Comparison of ENCODE assay signal across 2 cellular contexts in genomic region chr12:27966870-27967269, GRCh38.
A peak's percentile ranks its signal among the peaks of the same experiment; 100 is the strongest.
TF ChIP-seq lines count a peak whose summit lies in the region.

No MANE protein-coding gene starts in this region.

TF ChIP-seq in A549, 52 proteins besides CTCF, POLR2A, EP300 and RAD21 (continued from another document):
- TF ChIP-seq, protein P1, sequence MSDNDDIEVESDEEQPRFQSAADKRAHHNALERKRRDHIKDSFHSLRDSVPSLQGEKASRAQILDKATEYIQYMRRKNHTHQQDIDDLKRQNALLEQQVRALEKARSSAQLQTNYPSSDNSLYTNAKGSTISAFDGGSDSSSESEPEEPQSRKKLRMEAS (IDR thresholded peaks at IDR 0.05): peak; percentile 61
- TF ChIP-seq HOXB13 (CRISPR knock-in tag; IDR thresholded peaks at IDR 0.05; ENCODE audit: low read depth) (no peak), CBX8 (IDR thresholded peaks at IDR 0.05) (no peak), HOXB5 (CRISPR knock-in tag; IDR thresholded peaks at IDR 0.05) (no peak), JUNB (IDR thresholded peaks at IDR 0.05) (peak; percentile 74), HMGXB4 (CRISPR knock-in tag; IDR thresholded peaks at IDR 0.05; ENCODE audit: borderline replicate concordance) (no peak), KDM5A (IDR thresholded peaks at IDR 0.05) (no peak), MAFK (IDR thresholded peaks at IDR 0.05; ENCODE audit: partially characterized antibody) (peak; percentile 21), RNF2 (IDR thresholded peaks at IDR 0.05; ENCODE audit: borderline replicate concordance, low read depth) (no peak), PHF8 (IDR thresholded peaks at IDR 0.05; ENCODE audit: borderline replicate concordance, low read depth) (no peak), FOXS1 (CRISPR knock-in tag; IDR thresholded peaks at IDR 0.05) (no peak), BHLHE40 (IDR thresholded peaks at IDR 0.05; ENCODE audit: low read depth, low read length) (no peak), KDM1A (IDR thresholded peaks at IDR 0.05; ENCODE audit: low read depth) (no peak), POLR2AphosphoS2 (conservative IDR thresholded peaks at IDR 0.05; ENCODE audit: low read length) (no peak), ESRRA (IDR thresholded peaks at IDR 0.05; ENCODE audit: borderline replicate concordance, low read length) (no peak), FOSB (CRISPR knock-in tag; IDR thresholded peaks at IDR 0.05) (no peak), RFX5 (IDR thresholded peaks at IDR 0.05) (no peak), ZC3H11A (IDR thresholded peaks at IDR 0.05) (no peak), NFE2L2 (conservative IDR thresholded peaks at IDR 0.05; ENCODE audit: low read length) (0 out of 2 replicates have a peak, but pooled peaks have one; percentile 0), ZNF302 (CRISPR knock-in tag; IDR thresholded peaks at IDR 0.05) (no peak), GATA3 (IDR thresholded peaks at IDR 0.05; ENCODE audit: borderline replicate concordance) (peak; percentile 45; the same call in 1 of the 2 replicates), HDAC2 (IDR thresholded peaks at IDR 0.05) (no peak), CHD4 (IDR thresholded peaks at IDR 0.05; ENCODE audit: borderline replicate concordance) (no peak), NPAS2 (CRISPR knock-in tag; IDR thresholded peaks at IDR 0.05; ENCODE audit: borderline replicate concordance) (no peak), ZSCAN20 (CRISPR knock-in tag; IDR thresholded peaks at IDR 0.05) (no peak)
- TF ChIP-seq, protein P2, sequence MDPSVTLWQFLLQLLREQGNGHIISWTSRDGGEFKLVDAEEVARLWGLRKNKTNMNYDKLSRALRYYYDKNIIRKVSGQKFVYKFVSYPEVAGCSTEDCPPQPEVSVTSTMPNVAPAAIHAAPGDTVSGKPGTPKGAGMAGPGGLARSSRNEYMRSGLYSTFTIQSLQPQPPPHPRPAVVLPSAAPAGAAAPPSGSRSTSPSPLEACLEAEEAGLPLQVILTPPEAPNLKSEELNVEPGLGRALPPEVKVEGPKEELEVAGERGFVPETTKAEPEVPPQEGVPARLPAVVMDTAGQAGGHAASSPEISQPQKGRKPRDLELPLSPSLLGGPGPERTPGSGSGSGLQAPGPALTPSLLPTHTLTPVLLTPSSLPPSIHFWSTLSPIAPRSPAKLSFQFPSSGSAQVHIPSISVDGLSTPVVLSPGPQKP (IDR thresholded peaks at IDR 0.05; ENCODE audit: low read depth, low read length): no peak
- TF ChIP-seq, protein P3, sequence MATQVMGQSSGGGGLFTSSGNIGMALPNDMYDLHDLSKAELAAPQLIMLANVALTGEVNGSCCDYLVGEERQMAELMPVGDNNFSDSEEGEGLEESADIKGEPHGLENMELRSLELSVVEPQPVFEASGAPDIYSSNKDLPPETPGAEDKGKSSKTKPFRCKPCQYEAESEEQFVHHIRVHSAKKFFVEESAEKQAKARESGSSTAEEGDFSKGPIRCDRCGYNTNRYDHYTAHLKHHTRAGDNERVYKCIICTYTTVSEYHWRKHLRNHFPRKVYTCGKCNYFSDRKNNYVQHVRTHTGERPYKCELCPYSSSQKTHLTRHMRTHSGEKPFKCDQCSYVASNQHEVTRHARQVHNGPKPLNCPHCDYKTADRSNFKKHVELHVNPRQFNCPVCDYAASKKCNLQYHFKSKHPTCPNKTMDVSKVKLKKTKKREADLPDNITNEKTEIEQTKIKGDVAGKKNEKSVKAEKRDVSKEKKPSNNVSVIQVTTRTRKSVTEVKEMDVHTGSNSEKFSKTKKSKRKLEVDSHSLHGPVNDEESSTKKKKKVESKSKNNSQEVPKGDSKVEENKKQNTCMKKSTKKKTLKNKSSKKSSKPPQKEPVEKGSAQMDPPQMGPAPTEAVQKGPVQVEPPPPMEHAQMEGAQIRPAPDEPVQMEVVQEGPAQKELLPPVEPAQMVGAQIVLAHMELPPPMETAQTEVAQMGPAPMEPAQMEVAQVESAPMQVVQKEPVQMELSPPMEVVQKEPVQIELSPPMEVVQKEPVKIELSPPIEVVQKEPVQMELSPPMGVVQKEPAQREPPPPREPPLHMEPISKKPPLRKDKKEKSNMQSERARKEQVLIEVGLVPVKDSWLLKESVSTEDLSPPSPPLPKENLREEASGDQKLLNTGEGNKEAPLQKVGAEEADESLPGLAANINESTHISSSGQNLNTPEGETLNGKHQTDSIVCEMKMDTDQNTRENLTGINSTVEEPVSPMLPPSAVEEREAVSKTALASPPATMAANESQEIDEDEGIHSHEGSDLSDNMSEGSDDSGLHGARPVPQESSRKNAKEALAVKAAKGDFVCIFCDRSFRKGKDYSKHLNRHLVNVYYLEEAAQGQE (IDR thresholded peaks at IDR 0.05): no peak
TF ChIP-seq in A549: peak in this region for 7.

TF ChIP-seq in GM23338, 12 proteins besides CTCF, POLR2A, EP300 and RAD21 (continued from another document):
- TF ChIP-seq, protein P4, sequence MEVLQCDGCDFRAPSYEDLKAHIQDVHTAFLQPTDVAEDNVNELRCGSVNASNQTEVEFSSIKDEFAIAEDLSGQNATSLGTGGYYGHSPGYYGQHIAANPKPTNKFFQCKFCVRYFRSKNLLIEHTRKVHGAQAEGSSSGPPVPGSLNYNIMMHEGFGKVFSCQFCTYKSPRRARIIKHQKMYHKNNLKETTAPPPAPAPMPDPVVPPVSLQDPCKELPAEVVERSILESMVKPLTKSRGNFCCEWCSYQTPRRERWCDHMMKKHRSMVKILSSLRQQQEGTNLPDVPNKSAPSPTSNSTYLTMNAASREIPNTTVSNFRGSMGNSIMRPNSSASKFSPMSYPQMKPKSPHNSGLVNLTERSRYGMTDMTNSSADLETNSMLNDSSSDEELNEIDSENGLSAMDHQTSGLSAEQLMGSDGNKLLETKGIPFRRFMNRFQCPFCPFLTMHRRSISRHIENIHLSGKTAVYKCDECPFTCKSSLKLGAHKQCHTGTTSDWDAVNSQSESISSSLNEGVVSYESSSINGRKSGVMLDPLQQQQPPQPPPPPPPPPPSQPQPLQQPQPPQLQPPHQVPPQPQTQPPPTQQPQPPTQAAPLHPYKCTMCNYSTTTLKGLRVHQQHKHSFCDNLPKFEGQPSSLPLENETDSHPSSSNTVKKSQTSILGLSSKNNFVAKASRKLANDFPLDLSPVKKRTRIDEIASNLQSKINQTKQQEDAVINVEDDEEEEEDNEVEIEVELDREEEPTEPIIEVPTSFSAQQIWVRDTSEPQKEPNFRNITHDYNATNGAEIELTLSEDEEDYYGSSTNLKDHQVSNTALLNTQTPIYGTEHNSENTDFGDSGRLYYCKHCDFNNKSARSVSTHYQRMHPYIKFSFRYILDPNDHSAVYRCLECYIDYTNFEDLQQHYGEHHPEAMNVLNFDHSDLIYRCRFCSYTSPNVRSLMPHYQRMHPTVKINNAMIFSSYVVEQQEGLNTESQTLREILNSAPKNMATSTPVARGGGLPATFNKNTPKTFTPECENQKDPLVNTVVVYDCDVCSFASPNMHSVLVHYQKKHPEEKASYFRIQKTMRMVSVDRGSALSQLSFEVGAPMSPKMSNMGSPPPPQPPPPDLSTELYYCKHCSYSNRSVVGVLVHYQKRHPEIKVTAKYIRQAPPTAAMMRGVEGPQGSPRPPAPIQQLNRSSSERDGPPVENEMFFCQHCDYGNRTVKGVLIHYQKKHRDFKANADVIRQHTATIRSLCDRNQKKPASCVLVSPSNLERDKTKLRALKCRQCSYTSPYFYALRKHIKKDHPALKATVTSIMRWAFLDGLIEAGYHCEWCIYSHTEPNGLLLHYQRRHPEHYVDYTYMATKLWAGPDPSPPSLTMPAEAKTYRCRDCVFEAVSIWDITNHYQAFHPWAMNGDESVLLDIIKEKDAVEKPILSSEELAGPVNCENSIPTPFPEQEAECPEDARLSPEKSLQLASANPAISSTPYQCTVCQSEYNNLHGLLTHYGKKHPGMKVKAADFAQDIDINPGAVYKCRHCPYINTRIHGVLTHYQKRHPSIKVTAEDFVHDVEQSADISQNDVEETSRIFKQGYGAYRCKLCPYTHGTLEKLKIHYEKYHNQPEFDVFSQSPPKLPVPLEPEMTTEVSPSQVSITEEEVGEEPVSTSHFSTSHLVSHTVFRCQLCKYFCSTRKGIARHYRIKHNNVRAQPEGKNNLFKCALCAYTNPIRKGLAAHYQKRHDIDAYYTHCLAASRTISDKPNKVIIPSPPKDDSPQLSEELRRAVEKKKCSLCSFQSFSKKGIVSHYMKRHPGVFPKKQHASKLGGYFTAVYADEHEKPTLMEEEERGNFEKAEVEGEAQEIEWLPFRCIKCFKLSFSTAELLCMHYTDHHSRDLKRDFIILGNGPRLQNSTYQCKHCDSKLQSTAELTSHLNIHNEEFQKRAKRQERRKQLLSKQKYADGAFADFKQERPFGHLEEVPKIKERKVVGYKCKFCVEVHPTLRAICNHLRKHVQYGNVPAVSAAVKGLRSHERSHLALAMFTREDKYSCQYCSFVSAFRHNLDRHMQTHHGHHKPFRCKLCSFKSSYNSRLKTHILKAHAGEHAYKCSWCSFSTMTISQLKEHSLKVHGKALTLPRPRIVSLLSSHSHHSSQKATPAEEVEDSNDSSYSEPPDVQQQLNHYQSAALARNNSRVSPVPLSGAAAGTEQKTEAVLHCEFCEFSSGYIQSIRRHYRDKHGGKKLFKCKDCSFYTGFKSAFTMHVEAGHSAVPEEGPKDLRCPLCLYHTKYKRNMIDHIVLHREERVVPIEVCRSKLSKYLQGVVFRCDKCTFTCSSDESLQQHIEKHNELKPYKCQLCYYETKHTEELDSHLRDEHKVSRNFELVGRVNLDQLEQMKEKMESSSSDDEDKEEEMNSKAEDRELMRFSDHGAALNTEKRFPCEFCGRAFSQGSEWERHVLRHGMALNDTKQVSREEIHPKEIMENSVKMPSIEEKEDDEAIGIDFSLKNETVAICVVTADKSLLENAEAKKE (CRISPR knock-in tag; IDR thresholded peaks at IDR 0.05): no peak
- TF ChIP-seq, protein P5, sequence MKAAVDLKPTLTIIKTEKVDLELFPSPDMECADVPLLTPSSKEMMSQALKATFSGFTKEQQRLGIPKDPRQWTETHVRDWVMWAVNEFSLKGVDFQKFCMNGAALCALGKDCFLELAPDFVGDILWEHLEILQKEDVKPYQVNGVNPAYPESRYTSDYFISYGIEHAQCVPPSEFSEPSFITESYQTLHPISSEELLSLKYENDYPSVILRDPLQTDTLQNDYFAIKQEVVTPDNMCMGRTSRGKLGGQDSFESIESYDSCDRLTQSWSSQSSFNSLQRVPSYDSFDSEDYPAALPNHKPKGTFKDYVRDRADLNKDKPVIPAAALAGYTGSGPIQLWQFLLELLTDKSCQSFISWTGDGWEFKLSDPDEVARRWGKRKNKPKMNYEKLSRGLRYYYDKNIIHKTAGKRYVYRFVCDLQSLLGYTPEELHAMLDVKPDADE (IDR thresholded peaks at IDR 0.05): no peak
- TF ChIP-seq NANOG (IDR thresholded peaks at IDR 0.05; ENCODE audit: borderline replicate concordance) (no peak), STAT1 (IDR thresholded peaks at IDR 0.05; ENCODE audit: unreplicated experiment) (no peak), JUNB (IDR thresholded peaks at IDR 0.05; ENCODE audit: unreplicated experiment) (no peak), EZH2 (IDR thresholded peaks at IDR 0.05; ENCODE audit: low read depth, unreplicated experiment) (no peak), ZNF114 (CRISPR knock-in tag; IDR thresholded peaks at IDR 0.05) (no peak), EZH2phosphoT487 (IDR thresholded peaks at IDR 0.05; ENCODE audit: unreplicated experiment) (no peak)
- TF ChIP-seq, protein P3 (IDR thresholded peaks at IDR 0.05; ENCODE audit: unreplicated experiment): no peak
